In genomic region chr19:13959962-13960862, GRCh38 we compare ENCODE assay signal across 9 cellular contexts. TPM values are rescaled to one million over a fixed set of nuclear protein-coding genes. Genes with fewer than 3 reads are reported as not detected.
DNase-seq lines count a peak whose midpoint lies in the region; ATAC-seq, FAIRE-seq and TF ChIP-seq lines count a peak whose summit lies in the region.
"Had no signal": no experiment of that assay in that cellular context is flagged by ENCODE, and none has a peak within 500 bp of the region (broad histone marks: within the 10 kb centered on the region; RNA-seq: fewer than 3 reads in every experiment).

No MANE protein-coding gene starts in this region.

- H2BK15ac ChIP-seq in mesenchymal stem cell (ENCODE audit: low read depth, poor library complexity, severe bottlenecking), result no peak overlapping the region

- dilution Hi-C loops in keratinocyte (cut with MboI; ENCODE audit: extremely low pct_ligation_motif_present, low sequenced_read_pairs), result no loop called here

- no peak overlapping the region for H2BK5ac ChIP-seq in mesenchymal stem cell (ENCODE audit: low read depth, low read length, poor library complexity, severe bottlenecking)

- H2BK12ac ChIP-seq in mesenchymal stem cell (ENCODE audit: low read length in 2 of 2), result no peak overlapping the region

- H3K4me3 ChIP-seq in GM12875 (ENCODE audit: low read depth, low read length) (no peak overlapping the region), keratinocyte (ENCODE audit: control insufficient read depth in 2 of 3, extremely low read depth in 1 of 3, insufficient read depth in 2 of 3, low read depth in 1 of 3, low read length in 3 of 3) (no peak overlapping the region), mesenchymal stem cell (ENCODE audit: insufficient read depth in 1 of 2, low read depth in 1 of 2, low read length in 2 of 2) (no peak overlapping the region)

- H3K4me2 ChIP-seq in keratinocyte (ENCODE audit: control insufficient read depth, extremely low read depth, insufficient read depth, low read depth, low read length) (no peak overlapping the region), mesenchymal stem cell (ENCODE audit: low read length, poor library complexity, severe bottlenecking) (no peak overlapping the region)

- H3K23ac ChIP-seq in mesenchymal stem cell (ENCODE audit: low read length in 2 of 2), result no peak overlapping the region

- H3K18ac ChIP-seq in mesenchymal stem cell (ENCODE audit: low read depth in 1 of 2, low read length in 2 of 2), result no peak overlapping the region

- peaks cover 31 to 34% of the 10 kb centered on the region in 2 experiments for H3K36me3 ChIP-seq in keratinocyte (ENCODE audit: control insufficient read depth in 2 of 2, extremely low read depth in 1 of 2, insufficient read depth in 2 of 2, low read length in 2 of 2)
- H3K36me3 ChIP-seq in mesenchymal stem cell (ENCODE audit: control insufficient read depth in 1 of 2, insufficient read depth in 2 of 2, low read depth in 1 of 2, low read length in 2 of 2), result peaks cover 57 to 86% of the 10 kb centered on the region in 2 experiments

- no peak overlapping the region for H3K14ac ChIP-seq in mesenchymal stem cell (ENCODE audit: low read length in 2 of 2)

- H2AFZ ChIP-seq in keratinocyte (ENCODE audit: control insufficient read depth, low read length), result no peak overlapping the region
- H2AFZ ChIP-seq in mesenchymal stem cell (ENCODE audit: low read depth, low read length), result no peak overlapping the region

- in situ Hi-C loops in ACHN (cut with HindIII; ENCODE audit: low pct_ligation_motif_present, low pct_unique_long_range_greater_than_20kb, low sequenced_read_pairs), result no loop called here

- FAIRE-seq in keratinocyte (lab: Jason Lieb, UNC), result no peak

- TF ChIP-seq CTCF in GM12875 (IDR thresholded peaks at IDR 0.05; ENCODE audit: borderline replicate concordance, insufficient read depth, low read depth, low read length) (peak; percentile 43; the same call in 1 of the 2 replicates), keratinocyte (optimal IDR thresholded peaks at IDR 0.05 in 1 of 3, IDR thresholded peaks at IDR 0.05 in 1 of 3, conservative IDR thresholded peaks at IDR 0.05 in 1 of 3; ENCODE audit: extremely low read depth in 1 of 3, insufficient read depth in 2 of 3, low read length in 3 of 3) (peak in 2 of 3 experiments; percentile 29 to 33)

- no peaks in the 10 kb centered on the region for H3K4me1 ChIP-seq in keratinocyte (ENCODE audit: control insufficient read depth, extremely low read depth, insufficient read depth, low read length)
- H3K4me1 ChIP-seq in mesenchymal stem cell (ENCODE audit: control insufficient read depth, insufficient read depth, low read depth, low read length), result peaks cover 27% of the 10 kb centered on the region

- H4K8ac ChIP-seq in mesenchymal stem cell (ENCODE audit: low read length), result no peak overlapping the region

- no peaks in the 10 kb centered on the region for H4K20me1 ChIP-seq in keratinocyte (ENCODE audit: control insufficient read depth, extremely low read depth, insufficient read depth, low read length)

- H3K27ac ChIP-seq in keratinocyte (ENCODE audit: control insufficient read depth, insufficient read depth, low read length) (no peak overlapping the region), mesenchymal stem cell (ENCODE audit: low read length, poor library complexity, severe bottlenecking) (no peak overlapping the region)

- H2AK5ac ChIP-seq in mesenchymal stem cell (ENCODE audit: low read length, severe bottlenecking), result no peak overlapping the region

- H3K9ac ChIP-seq in keratinocyte (ENCODE audit: control insufficient read depth, extremely low read depth, insufficient read depth, low read length) (no peak overlapping the region), mesenchymal stem cell (ENCODE audit: low read length) (no peak overlapping the region)

- ATAC-seq in GM21576 (IDR thresholded peaks at IDR 0.05; ENCODE audit: unreplicated experiment), result no peak
- ATAC-seq in GM18867 (IDR thresholded peaks at IDR 0.05; ENCODE audit: unreplicated experiment), result no peak
- ATAC-seq in HG02981 (IDR thresholded peaks at IDR 0.05; ENCODE audit: unreplicated experiment), result no peak

- no peak overlapping the region for H2BK120ac ChIP-seq in mesenchymal stem cell (ENCODE audit: low read depth, low read length)

- H3K27me3 ChIP-seq in keratinocyte (ENCODE audit: control insufficient read depth, extremely low read depth, insufficient read depth, low read length) (no peaks in the 10 kb centered on the region), mesenchymal stem cell (ENCODE audit: control insufficient read depth in 1 of 2, insufficient read depth in 1 of 2, low read length in 2 of 2) (no peaks in the 10 kb centered on the region)

- H3K9me1 ChIP-seq in keratinocyte (ENCODE audit: control insufficient read depth, extremely low read depth, insufficient read depth, low read length), result no peaks in the 10 kb centered on the region

- H3K79me1 ChIP-seq in mesenchymal stem cell (replicated peaks; ENCODE audit: low read length, poor library complexity, severe bottlenecking), result peaks cover 33% of the 10 kb centered on the region

- no peak overlapping the region for H3K4ac ChIP-seq in mesenchymal stem cell (ENCODE audit: low read depth in 1 of 2, low read length in 2 of 2)

- no peaks in the 10 kb centered on the region for H3K79me2 ChIP-seq in keratinocyte (ENCODE audit: control insufficient read depth, insufficient read depth, low read length)

- DNase-seq in ACHN (peak; percentile 5), keratinocyte (ENCODE audit: low read depth, low spot score) (no peak), mesenchymal stem cell (no peak)
- DNase-seq in activated CD4-positive, alpha-beta T cell treated with anti-CD3 and anti-CD28 coated beads, Interleukin-2, amount 50 U/mL, for 1 hour, result peak; percentile 42
- DNase-seq: NCI-H1417 treated with DMSO at 0.1 percent for 48 hours had no signal

- H3K9me3 ChIP-seq in keratinocyte (ENCODE audit: control insufficient read depth, low read depth, low read length), result no peaks in the 10 kb centered on the region
- no peaks in the 10 kb centered on the region for H3K9me3 ChIP-seq in mesenchymal stem cell (ENCODE audit: control insufficient read depth, low read length)

- no peak overlapping the region for H4K91ac ChIP-seq in mesenchymal stem cell (ENCODE audit: low read length)

- WGBS in mesenchymal stem cell, result 93% methylated on average over 27 of the region's 27 CpGs

RNA-seq across cellular contexts. Expression of gene DCAF15, which starts 7.9 kb away (rescaled TPM):
- 15.1 to 22.2 TPM (median 18.7 TPM) in 3 replicates for polyA plus RNA-seq in keratinocyte
- polyA plus RNA-seq in keratinocyte (2011; ENCODE audit: low read depth), result 7.4 TPM
- 5.6 and 12.1 TPM in 2 replicates for polyA plus RNA-seq in keratinocyte (2011; cell fraction: cytosol; rRNA removed)
- 41.5 and 54.4 TPM in 2 replicates for polyA plus RNA-seq in keratinocyte (2011; cell fraction: nucleus; rRNA removed)
- 18.5 and 20.1 TPM in 2 replicates for polyA plus RNA-seq in keratinocyte (2012; ENCODE audit: low replicate concordance)
- 18.4 to 36.6 TPM (median 22.3 TPM) in 3 replicates for polyA minus RNA-seq in keratinocyte
- polyA minus RNA-seq in keratinocyte (2011; cell fraction: cytosol; rRNA and poly(A)+ RNA removed), result 8.8 TPM
- 13.2 and 17.0 TPM in 2 replicates for polyA minus RNA-seq in keratinocyte (2011; cell fraction: nucleus; rRNA and poly(A)+ RNA removed)
- polyA plus RNA-seq in mesenchymal stem cell (2013, experiment 1 of 2), result 14.8 TPM
- 14.2 TPM for polyA plus RNA-seq in mesenchymal stem cell (2013, experiment 2 of 2)

RNA-seq across cellular contexts. Expression of gene PODNL1, which starts 22.0 kb away (rescaled TPM):
- polyA plus RNA-seq in keratinocyte, result 1.0 to 2.1 TPM (median 1.5 TPM) in 3 replicates
- polyA plus RNA-seq in keratinocyte (2011; ENCODE audit: low read depth), result 1.7 TPM
- polyA plus RNA-seq in keratinocyte (2011; cell fraction: cytosol; rRNA removed), result 1.9 and 3.1 TPM in 2 replicates
- 3.1 and 4.3 TPM in 2 replicates for polyA plus RNA-seq in keratinocyte (2011; cell fraction: nucleus; rRNA removed)
- polyA plus RNA-seq in keratinocyte (2012; ENCODE audit: low replicate concordance), result 2.2 and 3.9 TPM in 2 replicates
- polyA minus RNA-seq in keratinocyte, result 0.45 to 2.1 TPM (median 0.85 TPM) in 3 replicates
- polyA minus RNA-seq in keratinocyte (2011; cell fraction: cytosol; rRNA and poly(A)+ RNA removed), result 4.0 TPM
- 1.5 and 2.0 TPM in 2 replicates for polyA minus RNA-seq in keratinocyte (2011; cell fraction: nucleus; rRNA and poly(A)+ RNA removed)
- polyA plus RNA-seq in mesenchymal stem cell (2013, experiment 1 of 2), result 4.7 TPM
- polyA plus RNA-seq in mesenchymal stem cell (2013, experiment 2 of 2), result 3.7 TPM

RNA-seq across cellular contexts. Expression of gene RFX1, which starts 45.9 kb away (rescaled TPM):
- 0.45 to 0.97 TPM (median 0.48 TPM) in 3 replicates for polyA plus RNA-seq in keratinocyte
- polyA plus RNA-seq in keratinocyte (2011; ENCODE audit: low read depth), result 3.7 TPM
- polyA plus RNA-seq in keratinocyte (2011; cell fraction: cytosol; rRNA removed), result 0.44 and 1.0 TPM in 2 replicates
- polyA plus RNA-seq in keratinocyte (2011; cell fraction: nucleus; rRNA removed), result 3.0 and 3.7 TPM in 2 replicates
- 4.0 and 4.3 TPM in 2 replicates for polyA plus RNA-seq in keratinocyte (2012; ENCODE audit: low replicate concordance)
- 0.42 to 6.6 TPM (median 0.76 TPM) in 3 replicates for polyA minus RNA-seq in keratinocyte
- 4.2 TPM for polyA minus RNA-seq in keratinocyte (2011; cell fraction: cytosol; rRNA and poly(A)+ RNA removed)
- polyA minus RNA-seq in keratinocyte (2011; cell fraction: nucleus; rRNA and poly(A)+ RNA removed), result 3.4 and 9.2 TPM in 2 replicates
- 6.8 TPM for polyA plus RNA-seq in mesenchymal stem cell (2013, experiment 1 of 2)
- 6.4 TPM for polyA plus RNA-seq in mesenchymal stem cell (2013, experiment 2 of 2)

RNA-seq across cellular contexts. Expression of gene CC2D1A, which starts 54.2 kb away (rescaled TPM):
- 11.2 to 15.6 TPM (median 14.7 TPM) in 3 replicates for polyA plus RNA-seq in keratinocyte
- polyA plus RNA-seq in keratinocyte (2011; ENCODE audit: low read depth), result 33.3 TPM
- 6.7 and 13.2 TPM in 2 replicates for polyA plus RNA-seq in keratinocyte (2011; cell fraction: cytosol; rRNA removed)
- polyA plus RNA-seq in keratinocyte (2011; cell fraction: nucleus; rRNA removed), result 36.5 and 49.5 TPM in 2 replicates
- polyA plus RNA-seq in keratinocyte (2012; ENCODE audit: low replicate concordance), result 18.5 and 22.1 TPM in 2 replicates
- 13.6 to 45.7 TPM (median 15.7 TPM) in 3 replicates for polyA minus RNA-seq in keratinocyte
- polyA minus RNA-seq in keratinocyte (2011; cell fraction: cytosol; rRNA and poly(A)+ RNA removed), result 17.5 TPM
- polyA minus RNA-seq in keratinocyte (2011; cell fraction: nucleus; rRNA and poly(A)+ RNA removed), result 16.7 and 18.5 TPM in 2 replicates
- polyA plus RNA-seq in mesenchymal stem cell (2013, experiment 1 of 2), result 15.2 TPM
- 15.0 TPM for polyA plus RNA-seq in mesenchymal stem cell (2013, experiment 2 of 2)

RNA-seq across cellular contexts. Expression of gene BRME1, which starts 54.3 kb away (rescaled TPM):
- polyA plus RNA-seq in keratinocyte, result 0.22 to 0.57 TPM (median 0.26 TPM) in 3 replicates
- not detected for polyA plus RNA-seq in keratinocyte (2011; ENCODE audit: low read depth)
- 0.17 and 0.30 TPM in 2 replicates for polyA plus RNA-seq in keratinocyte (2011; cell fraction: cytosol; rRNA removed)
- polyA plus RNA-seq in keratinocyte (2011; cell fraction: nucleus; rRNA removed), result 0.43 and 0.61 TPM in 2 replicates
- polyA plus RNA-seq in keratinocyte (2012; ENCODE audit: low replicate concordance), result 0.44 and 0.71 TPM in 2 replicates
- 0.38 to 0.56 TPM in 2 of 3 replicates, not detected in the other for polyA minus RNA-seq in keratinocyte
- polyA minus RNA-seq in keratinocyte (2011; cell fraction: cytosol; rRNA and poly(A)+ RNA removed), result 1.5 TPM
- polyA minus RNA-seq in keratinocyte (2011; cell fraction: nucleus; rRNA and poly(A)+ RNA removed), result not detected in 2 replicates
- 0.22 TPM for polyA plus RNA-seq in mesenchymal stem cell (2013, experiment 1 of 2)
- polyA plus RNA-seq in mesenchymal stem cell (2013, experiment 2 of 2), result 0.22 TPM

Comparison
In these comparisons a context has a peak if more than half of its experiments do, and no peak if none do; other contexts are left out.
1. DNase-seq: peak in ACHN (single experiment) and activated CD4-positive, alpha-beta T cell treated with anti-CD3 and anti-CD28 coated beads, Interleukin-2, amount 50 U/mL, for 1 hour (single experiment); none in keratinocyte (single experiment) and mesenchymal stem cell (single experiment).